Comparison of ENCODE assay signal across 8 cellular contexts in genomic region chr3:57555738-57556458, GRCh38. TPM values are rescaled to one million over a fixed set of nuclear protein-coding genes. Genes with fewer than 3 reads are reported as not detected.
DNase-seq lines count a peak whose midpoint lies in the region; ATAC-seq, FAIRE-seq and TF ChIP-seq lines count a peak whose summit lies in the region.

Gene PDE12 (plus strand): TSS chr3:57556274. CDS start chr3:57556380, 106 bp downstream.

- H3F3A ChIP-seq in SU-DHL-6 (ENCODE audit: insufficient read depth), result peaks cover under 1% of the 10 kb centered on the region; the same call in 1 of the 2 replicates

- H3K4me1 ChIP-seq in pancreas (peaks cover 8 to 22% (median 20%) of the 10 kb centered on the region in 3 donors), thyroid gland (peaks cover 19 to 25% of the 10 kb centered on the region in 2 donors)

- H3K27me3 ChIP-seq in SU-DHL-6 (ENCODE audit: low read length), result no peaks in the 10 kb centered on the region
- H3K27me3 ChIP-seq in pancreas, result no peaks in the 10 kb centered on the region
- no peaks in the 10 kb centered on the region for H3K27me3 ChIP-seq in thyroid gland

- intact Hi-C loops in Right ventricle myocardium superior (cut with DNase I) (loop anchor here (5.0 kb wide), 1 partner anchor 41 kb away; the partner anchor contains the start of gene ARF4), pancreas (cut with DNase I) (no loop called here), thyroid gland (cut with DNase I) (loop anchor here (10.0 kb wide), 1 partner anchor 199 kb away; the partner anchor contains the start of gene SLMAP)

- peak within 1 kb of the TSS; percentile 99 for H3K27ac Mint-ChIP-seq in activated naive CD8-positive, alpha-beta T cell treated with anti-CD3 and anti-CD28 coated beads, Interleukin-2, amount 10 ng/mL, durations not matched to agents 7 days and 5 days

- H3K4me3 Mint-ChIP-seq in activated naive CD8-positive, alpha-beta T cell treated with anti-CD3 and anti-CD28 coated beads, Interleukin-2, amount 10 ng/mL, durations not matched to agents 7 days and 5 days, result peak within 1 kb of the TSS; percentile 90

- H3K9me3 ChIP-seq in SU-DHL-6 (ENCODE audit: insufficient read depth, low read length) (no peaks in the 10 kb centered on the region), pancreas (no peaks in the 10 kb centered on the region), thyroid gland (no peaks in the 10 kb centered on the region)

- no peaks in the 10 kb centered on the region for H3K27me3 Mint-ChIP-seq in activated naive CD8-positive, alpha-beta T cell treated with anti-CD3 and anti-CD28 coated beads, Interleukin-2, amount 10 ng/mL, durations not matched to agents 7 days and 5 days

- H3K9me3 Mint-ChIP-seq in activated naive CD8-positive, alpha-beta T cell treated with anti-CD3 and anti-CD28 coated beads, Interleukin-2, amount 10 ng/mL, durations not matched to agents 7 days and 5 days, result no peaks in the 10 kb centered on the region

- H3K4me3 ChIP-seq in SU-DHL-6 (ENCODE audit: insufficient read depth, low read length, poor library complexity, severe bottlenecking) (peak within 1 kb of the TSS; percentile 81), pancreas (peak within 1 kb of the TSS; percentile 51 to 94 (median 76)), thyroid gland (replicated peaks in 1 of 3) (peak within 1 kb of the TSS; percentile 52 to 81 (median 67))

- H3K27ac ChIP-seq in SU-DHL-6 (ENCODE audit: low read depth, low read length) (peak within 1 kb of the TSS; percentile 83), pancreas (peak within 1 kb of the TSS; percentile 94 to 96 (median 95)), thyroid gland (peak within 1 kb of the TSS; percentile 83 to 98 (median 89))

- H3K79me2 ChIP-seq in SU-DHL-6 (ENCODE audit: insufficient read depth, low read length), result peaks cover 46% of the 10 kb centered on the region

- peaks cover 30% of the 10 kb centered on the region for H3K4me1 Mint-ChIP-seq in activated naive CD8-positive, alpha-beta T cell treated with anti-CD3 and anti-CD28 coated beads, Interleukin-2, amount 10 ng/mL, durations not matched to agents 7 days and 5 days

- POLR2A ChIA-PET in activated naive CD8-positive, alpha-beta T cell treated with anti-CD3 and anti-CD28 coated beads, Interleukin-2, amount 10 ng/mL, durations not matched to agents 7 days and 5 days (lab: Charles Lee), result interaction anchor here (0.5 to 3.7 kb wide), 10 partner anchors 13 to 330 kb away, joined by 3 to 55 read pairs (median 3); partner anchors contain the start of genes ARF4, DENND6A and SLMAP

- H3K36me3 ChIP-seq in SU-DHL-6 (ENCODE audit: low read length), result peaks cover 12% of the 10 kb centered on the region
- H3K36me3 ChIP-seq in pancreas, result no peaks in the 10 kb centered on the region
- peaks cover 1 to 3% of the 10 kb centered on the region in 2 donors for H3K36me3 ChIP-seq in thyroid gland

- peak within 1 kb of the TSS; percentile 89 for H3K4me2 ChIP-seq in SU-DHL-6 (ENCODE audit: low read depth, low read length, poor library complexity, severe bottlenecking)

- peak within 1 kb of the TSS; percentile 80 for H2AFZ ChIP-seq in SU-DHL-6 (ENCODE audit: low read depth, low read length, severe bottlenecking)

- peak within 1 kb of the TSS; percentile 84 for H3K9ac ChIP-seq in SU-DHL-6 (ENCODE audit: low read length)

- TF ChIP-seq CTCF in SU-DHL-6 (IDR thresholded peaks at IDR 0.05; ENCODE audit: insufficient read depth, low read length, poor library complexity, severe bottlenecking) (no peak), pancreas (IDR thresholded peaks at IDR 0.05) (no peak), thyroid gland (IDR thresholded peaks at IDR 0.05) (peak in 1 of 6 experiments; percentile 16)

- peak; percentile 79 for TF ChIP-seq POLR2A in GM10847 (IDR thresholded peaks at IDR 0.05; ENCODE audit: extremely low read depth, insufficient read length)
- peak; percentile 66 to 74 for TF ChIP-seq POLR2A in thyroid gland (IDR thresholded peaks at IDR 0.05)

- peak; percentile 23 for FAIRE-seq in pancreas (lab: Jason Lieb, UNC)

- H3K36me3 Mint-ChIP-seq in activated naive CD8-positive, alpha-beta T cell treated with anti-CD3 and anti-CD28 coated beads, Interleukin-2, amount 10 ng/mL, durations not matched to agents 7 days and 5 days, result peaks cover 22% of the 10 kb centered on the region

- peak; percentile 88 for ATAC-seq in HG02610 (IDR thresholded peaks at IDR 0.05; ENCODE audit: unreplicated experiment)
- peak; percentile 73 for ATAC-seq in activated naive CD8-positive, alpha-beta T cell treated with anti-CD3 and anti-CD28 coated beads, Interleukin-2, amount 10 ng/mL, durations not matched to agents 7 days and 5 days (ENCODE audit: low read depth)
- peak; percentile 97 for ATAC-seq in Right ventricle myocardium superior (ENCODE audit: poor library complexity)
- peak; percentile 93 to 96 (median 94) for ATAC-seq in pancreas

- H4K20me1 ChIP-seq in SU-DHL-6 (ENCODE audit: low read depth, low read length), result peaks cover 4% of the 10 kb centered on the region; the same call in 1 of the 2 replicates

- no peaks in the 10 kb centered on the region for H3K9me2 ChIP-seq in SU-DHL-6 (replicated peaks; ENCODE audit: insufficient read depth, low read length)

- 0% methylated on average over 54 of the region's 54 CpGs for WGBS in pancreas, 2 donors
- 0 to 1% methylated on average over 41 to 45 of the region's 54 CpGs for WGBS in thyroid gland, 2 donors

- peak; percentile 88 for DNase-seq in NCI-H1092 treated with DMSO at 0.1 percent for 48 hours (lab: John Stamatoyannopoulos, UW)
- peak; percentile 82 for DNase-seq in activated naive CD8-positive, alpha-beta T cell treated with anti-CD3 and anti-CD28 coated beads, Interleukin-2, amount 10 ng/mL, durations not matched to agents 7 days and 5 days
- DNase-seq in Right ventricle myocardium superior, result peak; percentile 89
- DNase-seq in pancreas, result peak; percentile 84 to 93 (median 88)
- peak; percentile 87 to 88 for DNase-seq in thyroid gland

RNA-seq across cellular contexts. Expression of gene PDE12, which starts in this region (rescaled TPM):
- 10 to 100 TPM; 23.3 to 27.3 TPM for total RNA-seq in activated naive CD8-positive, alpha-beta T cell treated with anti-CD3 and anti-CD28 coated beads, Interleukin-2, amount 10 ng/mL, durations not matched to agents 7 days and 5 days
- total RNA-seq in Right ventricle myocardium superior, result 9.0 TPM
- 10 to 100 TPM in 1 of 6 donors, 1 to 10 TPM in 5; 5.5 to 10.3 (median 8.2) TPM for total RNA-seq in pancreas
- polyA plus RNA-seq in pancreas, result 1 to 10 TPM; 1.9 to 3.9 TPM
- 10 to 100 TPM; 13.6 to 33.4 (median 28.7) TPM for total RNA-seq in thyroid gland

Comparison
In these comparisons a context has a peak if more than half of its experiments do, and no peak if none do; other contexts are left out.
1. Peak in every context shown above with its lines: DNase-seq, ATAC-seq, H3K4me3 ChIP-seq and H3K27ac ChIP-seq.
2. intact Hi-C loops: an anchor here in Right ventricle myocardium superior (5.0 kb wide) and thyroid gland (10.0 kb wide); none called in pancreas.